ENCODE assay signal across 25 cellular contexts in genomic region chr12:54349031-54349430, GRCh38. TPM values are rescaled to one million over a fixed set of nuclear protein-coding genes. Genes with fewer than 3 reads are reported as not detected.
A peak's percentile ranks its signal among the peaks of the same experiment; 100 is the strongest.
DNase-seq lines count a peak whose midpoint lies in the region; ATAC-seq and TF ChIP-seq lines count a peak whose summit lies in the region.
"Had no signal": no experiment of that assay in that cellular context is flagged by ENCODE, and none has a peak within 500 bp of the region (broad histone marks: within the 10 kb centered on the region; RNA-seq: fewer than 3 reads in every experiment).

No MANE protein-coding gene starts in this region.

- peaks cover 53% of the 10 kb centered on the region for H3K4me1 ChIP-seq in ectodermal cell (ENCODE audit: control insufficient read depth, insufficient read depth, low read length)
- peaks cover 23% of the 10 kb centered on the region for H3K4me1 ChIP-seq in upper lobe of right lung

- intact Hi-C loops in upper lobe of right lung (cut with DNase I): no loop called here

- H3K36me3 ChIP-seq in ectodermal cell (ENCODE audit: control insufficient read depth, insufficient read depth, low read length) (peaks cover 11% of the 10 kb centered on the region), upper lobe of right lung (peaks cover 76% of the 10 kb centered on the region)

- no peaks in the 10 kb centered on the region for H3K9me3 Mint-ChIP-seq in nephron progenitor cell
- H3K9me3 Mint-ChIP-seq in stimulated activated effector memory CD8-positive, alpha-beta T cell treated with anti-CD3 and anti-CD28 coated beads, Interleukin-12 subunit alpha, Interleukin-12 subunit beta, amount 100 ng/mL, for 72 hours: no peaks in the 10 kb centered on the region
- H3K9me3 Mint-ChIP-seq: CD4-positive, alpha-beta T cell had no signal

- no peak for ATAC-seq in stimulated activated effector memory CD8-positive, alpha-beta T cell treated with anti-CD3 and anti-CD28 coated beads, Interleukin-12 subunit alpha, Interleukin-12 subunit beta, amount 100 ng/mL, for 72 hours
- no peak for ATAC-seq in GM21390 (IDR thresholded peaks at IDR 0.05; ENCODE audit: unreplicated experiment)
- no peak for ATAC-seq in upper lobe of right lung
- ATAC-seq: A549, HepG2 had no signal

- peaks cover 48% of the 10 kb centered on the region for H3K36me3 Mint-ChIP-seq in nephron progenitor cell (ENCODE audit: low read depth)
- peaks cover 79% of the 10 kb centered on the region for H3K36me3 Mint-ChIP-seq in stimulated activated effector memory CD8-positive, alpha-beta T cell treated with anti-CD3 and anti-CD28 coated beads, Interleukin-12 subunit alpha, Interleukin-12 subunit beta, amount 100 ng/mL, for 72 hours

- H3K9me3 ChIP-seq in ectodermal cell (ENCODE audit: control insufficient read depth, low read length) (no peaks in the 10 kb centered on the region), upper lobe of right lung (no peaks in the 10 kb centered on the region)
- H3K9me3 ChIP-seq: A549; BLaER1 treated with 17β-estradiol and CSF1 and Interleukin-3, amounts not matched to agents 10 nM and 100 nM; SJSA1 had no signal

- no peaks in the 10 kb centered on the region for H3K27me3 Mint-ChIP-seq in nephron progenitor cell (ENCODE audit: low read depth, poor library complexity)
- H3K27me3 Mint-ChIP-seq: CD4-positive, alpha-beta T cell had no signal

- peaks cover 26% of the 10 kb centered on the region for H3K4me1 Mint-ChIP-seq in nephron progenitor cell
- H3K4me1 Mint-ChIP-seq in stimulated activated effector memory CD8-positive, alpha-beta T cell treated with anti-CD3 and anti-CD28 coated beads, Interleukin-12 subunit alpha, Interleukin-12 subunit beta, amount 100 ng/mL, for 72 hours: peaks cover 10% of the 10 kb centered on the region

- TF ChIP-seq CTCF in nephron progenitor cell (IDR thresholded peaks at IDR 0.05): no peak
- TF ChIP-seq CTCF in upper lobe of right lung (IDR thresholded peaks at IDR 0.05): no peak

- WGBS in ectodermal cell, 2 experiments: 75% methylated on average over 4 of the region's 4 CpGs

- peak overlapping the region; percentile 99 for H3K27ac Mint-ChIP-seq in nephron progenitor cell
- H3K27ac Mint-ChIP-seq in stimulated activated effector memory CD8-positive, alpha-beta T cell treated with anti-CD3 and anti-CD28 coated beads, Interleukin-12 subunit alpha, Interleukin-12 subunit beta, amount 100 ng/mL, for 72 hours: peak overlapping the region; percentile 29
- H3K27ac Mint-ChIP-seq: CD4-positive, alpha-beta T cell had no signal

- H3K4me3 ChIP-seq in ectodermal cell (ENCODE audit: insufficient read depth, low read depth, low read length) (no peak overlapping the region), upper lobe of right lung (no peak overlapping the region)
- H3K4me3 ChIP-seq: A549; BLaER1 treated with 17β-estradiol and CSF1 and Interleukin-3, amounts not matched to agents 10 nM and 100 nM; SJSA1 had no signal

- no peaks in the 10 kb centered on the region for H3K27me3 ChIP-seq in ectodermal cell (ENCODE audit: control insufficient read depth, insufficient read depth, low read length, poor library complexity, severe bottlenecking)
- no peaks in the 10 kb centered on the region for H3K27me3 ChIP-seq in upper lobe of right lung
- H3K27me3 ChIP-seq: BLaER1 treated with 17β-estradiol and CSF1 and Interleukin-3, amounts not matched to agents 10 nM and 100 nM; SJSA1 had no signal

- H3K4me3 Mint-ChIP-seq in nephron progenitor cell: no peak overlapping the region
- H3K4me3 Mint-ChIP-seq in stimulated activated effector memory CD8-positive, alpha-beta T cell treated with anti-CD3 and anti-CD28 coated beads, Interleukin-12 subunit alpha, Interleukin-12 subunit beta, amount 100 ng/mL, for 72 hours: no peak overlapping the region
- H3K4me3 Mint-ChIP-seq: CD4-positive, alpha-beta T cell had no signal

- DNase-seq in nephron progenitor cell (no peak), NCI-H146 treated with DMSO at 0.1 percent for 48 hours (lab: John Stamatoyannopoulos, UW; ENCODE audit: unreplicated experiment) (no peak), upper lobe of right lung (no peak)
- DNase-seq in stimulated activated effector memory CD8-positive, alpha-beta T cell treated with anti-CD3 and anti-CD28 coated beads, Interleukin-12 subunit alpha, Interleukin-12 subunit beta, amount 100 ng/mL, for 72 hours (ENCODE audit: low spot score in 2 of 2): no peak
- DNase-seq: AML-193; CD4-positive, alpha-beta T cell; Kasumi-1; MV-4-11; NCI-H1105; NCI-H1436 treated with DMSO at 0.1 percent for 48 hours; NCI-H1930; NCI-H2107; NCI-H446 treated with DMSO at 0.1 percent for 48 hours; NCI-H526; Right ventricle myocardium superior; RPMI8226 had no signal

- peak overlapping the region; percentile 25 for H3K27ac ChIP-seq in angular gyrus (ENCODE audit: low read depth, low read length)
- peak overlapping the region; percentile 39 for H3K27ac ChIP-seq in ectodermal cell (ENCODE audit: insufficient read depth, low read depth, low read length, poor library complexity, severe bottlenecking)
- H3K27ac ChIP-seq in upper lobe of right lung: no peak overlapping the region
- H3K27ac ChIP-seq: A549; BLaER1 treated with 17β-estradiol and CSF1 and Interleukin-3, amounts not matched to agents 10 nM and 100 nM; SJSA1 had no signal

RNA-seq across cellular contexts. Expression of gene GPR84, which starts 15.3 kb away (rescaled TPM):
- polyA plus RNA-seq in ectodermal cell (2013, experiment 1 of 4): 0.26 TPM
- 0.12 TPM for polyA plus RNA-seq in ectodermal cell (2013, experiment 2 of 4)
- polyA plus RNA-seq in ectodermal cell (2013, experiment 3 of 4): not detected
- 0.20 TPM for polyA plus RNA-seq in ectodermal cell (2013, experiment 4 of 4)
- 0.96 TPM for total RNA-seq in upper lobe of right lung
- total RNA-seq: HepG2, HT1080, M059J, Right ventricle myocardium superior, SJSA1 had no signal
- polyA plus RNA-seq: A549, HepG2 had no signal

RNA-seq across cellular contexts. Expression of gene COPZ1, which starts 24.1 kb away (rescaled TPM):
- 186 TPM for polyA plus RNA-seq in ectodermal cell (2013, experiment 1 of 4)
- 199 TPM for polyA plus RNA-seq in ectodermal cell (2013, experiment 2 of 4)
- polyA plus RNA-seq in ectodermal cell (2013, experiment 3 of 4): 131 TPM
- polyA plus RNA-seq in ectodermal cell (2013, experiment 4 of 4): 163 TPM
- 125 TPM for total RNA-seq in upper lobe of right lung

RNA-seq across cellular contexts. Expression of gene ZNF385A, which starts 35.5 kb away (rescaled TPM):
- 59.3 TPM for polyA plus RNA-seq in ectodermal cell (2013, experiment 1 of 4)
- 54.5 TPM for polyA plus RNA-seq in ectodermal cell (2013, experiment 2 of 4)
- 48.9 TPM for polyA plus RNA-seq in ectodermal cell (2013, experiment 3 of 4)
- 46.6 TPM for polyA plus RNA-seq in ectodermal cell (2013, experiment 4 of 4)
- 26.6 TPM for total RNA-seq in upper lobe of right lung

RNA-seq across cellular contexts. Expression of gene NFE2, which starts 48.2 kb away (rescaled TPM):
- 5.7 TPM for polyA plus RNA-seq in ectodermal cell (2013, experiment 1 of 4)
- polyA plus RNA-seq in ectodermal cell (2013, experiment 2 of 4): 5.6 TPM
- 3.6 TPM for polyA plus RNA-seq in ectodermal cell (2013, experiment 3 of 4)
- polyA plus RNA-seq in ectodermal cell (2013, experiment 4 of 4): 4.4 TPM
- total RNA-seq in upper lobe of right lung: 7.5 TPM
- total RNA-seq: SJSA1 had no signal
